In genomic region chr9:20981486-20981885, GRCh38 we compare ENCODE assay signal across 10 cellular contexts. TPM values are rescaled to one million over a fixed set of nuclear protein-coding genes. Genes with fewer than 3 reads are reported as not detected.
DNase-seq lines count a peak whose midpoint lies in the region; ATAC-seq and TF ChIP-seq lines count a peak whose summit lies in the region.
"Had no signal": no experiment of that assay in that cellular context is flagged by ENCODE, and none has a peak within 500 bp of the region (broad histone marks: within the 10 kb centered on the region; RNA-seq: fewer than 3 reads in every experiment).

No MANE protein-coding gene starts in this region.

- H2BK12ac ChIP-seq in mesenchymal stem cell (ENCODE audit: low read length in 2 of 2), result no peak overlapping the region

- H3K18ac ChIP-seq in mesenchymal stem cell (ENCODE audit: low read depth in 1 of 2, low read length in 2 of 2), result no peak overlapping the region

- peak overlapping the region; percentile 34 for H3K4me2 ChIP-seq in mesenchymal stem cell (ENCODE audit: low read length, poor library complexity, severe bottlenecking)

- peak; percentile 4 for ATAC-seq in HG02870 (IDR thresholded peaks at IDR 0.05; ENCODE audit: unreplicated experiment)
- ATAC-seq in HG03442 (IDR thresholded peaks at IDR 0.05; ENCODE audit: unreplicated experiment), result no peak
- no peak for ATAC-seq in GM18907 (IDR thresholded peaks at IDR 0.05; ENCODE audit: unreplicated experiment)
- ATAC-seq in HG02970 (IDR thresholded peaks at IDR 0.05; ENCODE audit: low FRiP score, unreplicated experiment), result no peak

- H2BK5ac ChIP-seq in mesenchymal stem cell (ENCODE audit: low read depth, low read length, poor library complexity, severe bottlenecking), result no peak overlapping the region

- H3K9ac ChIP-seq in mesenchymal stem cell (ENCODE audit: low read length), result peak overlapping the region; percentile 18

- no peak overlapping the region for H4K91ac ChIP-seq in mesenchymal stem cell (ENCODE audit: low read length)

- no peak overlapping the region for H4K8ac ChIP-seq in mesenchymal stem cell (ENCODE audit: low read length)

- no peak overlapping the region for H3K14ac ChIP-seq in mesenchymal stem cell (ENCODE audit: low read length in 2 of 2)

- no peaks in the 10 kb centered on the region for H3K9me3 ChIP-seq in mesenchymal stem cell (ENCODE audit: control insufficient read depth, low read length)

- peaks cover 2 to 60% of the 10 kb centered on the region in 2 experiments for H3K36me3 ChIP-seq in mesenchymal stem cell (ENCODE audit: control insufficient read depth in 1 of 2, insufficient read depth in 2 of 2, low read depth in 1 of 2, low read length in 2 of 2)

- in situ Hi-C loops in astrocyte of the spinal cord (cut with HindIII; ENCODE audit: low sequenced_read_pairs), result no loop called here

- H3K79me1 ChIP-seq in mesenchymal stem cell (replicated peaks; ENCODE audit: low read length, poor library complexity, severe bottlenecking), result no peaks in the 10 kb centered on the region

- H3K27me3 ChIP-seq in mesenchymal stem cell (ENCODE audit: control insufficient read depth in 1 of 2, insufficient read depth in 1 of 2, low read length in 2 of 2), result no peaks in the 10 kb centered on the region

- no peak overlapping the region for H3K4me3 ChIP-seq in astrocyte of the spinal cord (ENCODE audit: low read depth, low read length)
- peak overlapping the region in 1 of 2 experiments; percentile 10 for H3K4me3 ChIP-seq in mesenchymal stem cell (ENCODE audit: insufficient read depth in 1 of 2, low read depth in 1 of 2, low read length in 2 of 2)

- H3K23ac ChIP-seq in mesenchymal stem cell (ENCODE audit: low read length in 2 of 2), result no peak overlapping the region

- H2AFZ ChIP-seq in mesenchymal stem cell (ENCODE audit: low read depth, low read length), result no peak overlapping the region

- WGBS in mesenchymal stem cell, result 0% methylated on average over 2 of the region's 2 CpGs

- DNase-seq in A172 (ENCODE audit: low spot score), result peak; percentile 62
- DNase-seq in astrocyte of the spinal cord (ENCODE audit: low read depth, low spot score), result peak; percentile 80
- peak; percentile 63 for DNase-seq in mesenchymal stem cell
- no peak for DNase-seq in middle frontal gyrus (ENCODE audit: extremely low spot score, low spot score)
- DNase-seq: ACHN had no signal

- TF ChIP-seq CTCF in astrocyte of the spinal cord (IDR thresholded peaks at IDR 0.05; ENCODE audit: low read depth, low read length), result no peak

- peak overlapping the region; percentile 96 for H3K27ac ChIP-seq in mesenchymal stem cell (ENCODE audit: low read length, poor library complexity, severe bottlenecking)
- H3K27ac ChIP-seq: epithelial cell of prostate had no signal

- no peaks in the 10 kb centered on the region for H3K4me1 ChIP-seq in mesenchymal stem cell (ENCODE audit: control insufficient read depth, insufficient read depth, low read depth, low read length)

- no peak overlapping the region for H2BK15ac ChIP-seq in mesenchymal stem cell (ENCODE audit: low read depth, poor library complexity, severe bottlenecking)

- H2BK120ac ChIP-seq in mesenchymal stem cell (ENCODE audit: low read depth, low read length), result no peak overlapping the region

- no peak overlapping the region for H3K4ac ChIP-seq in mesenchymal stem cell (ENCODE audit: low read depth in 1 of 2, low read length in 2 of 2)

- H2AK5ac ChIP-seq in mesenchymal stem cell (ENCODE audit: low read length, severe bottlenecking), result no peak overlapping the region

RNA-seq across cellular contexts. Expression of gene HACD4, which starts 50.0 kb away (rescaled TPM):
- total RNA-seq in A172 (2014; rRNA removed; shearing (Covaris generic)), result not detected in 2 replicates
- 1.8 TPM for polyA plus RNA-seq in mesenchymal stem cell (2013, experiment 1 of 2)
- 2.0 TPM for polyA plus RNA-seq in mesenchymal stem cell (2013, experiment 2 of 2)
